ENCODE assay signal across 4 cellular contexts in genomic region chr5:170833981-170834380, GRCh38. TPM values are rescaled to one million over a fixed set of nuclear protein-coding genes. Genes with fewer than 3 reads are reported as not detected.
"Had no signal": no experiment of that assay in that cellular context is flagged by ENCODE, and none has a peak within 500 bp of the region (broad histone marks: within the 10 kb centered on the region; RNA-seq: fewer than 3 reads in every experiment).

No MANE protein-coding gene starts in this region.

RNA-seq across cellular contexts. Expression of gene GABRP, which starts 50.5 kb away (rescaled TPM):
- total RNA-seq: colonic mucosa, gastrocnemius medialis, left ventricle myocardium superior, myocyte had no signal
